In genomic region chr1:232904566-232904965, GRCh38 we compare ENCODE assay signal across 9 cellular contexts. TPM values are rescaled to one million over a fixed set of nuclear protein-coding genes. Genes with fewer than 3 reads are reported as not detected.
DNase-seq lines count a peak whose midpoint lies in the region; ATAC-seq and TF ChIP-seq lines count a peak whose summit lies in the region.
"Had no signal": no experiment of that assay in that cellular context is flagged by ENCODE, and none has a peak within 500 bp of the region (broad histone marks: within the 10 kb centered on the region; RNA-seq: fewer than 3 reads in every experiment).

No MANE protein-coding gene starts in this region.

- no peak for TF ChIP-seq CTCF in PC-3 (conservative IDR thresholded peaks at IDR 0.05; ENCODE audit: low read depth, low read length)

- in situ Hi-C loops in ACHN (cut with HindIII; ENCODE audit: low pct_ligation_motif_present, low pct_unique_long_range_greater_than_20kb, low sequenced_read_pairs), result no loop called here

- H3K36me3 ChIP-seq in PC-3 (ENCODE audit: low read depth, low read length), result no peaks in the 10 kb centered on the region

- H3K79me2 ChIP-seq in PC-3 (ENCODE audit: low read length), result no peaks in the 10 kb centered on the region

- no peak overlapping the region for H2AFZ ChIP-seq in PC-3 (ENCODE audit: low read length)

- no peak overlapping the region for H3K4me3 ChIP-seq in PC-3 (ENCODE audit: low read length)

- H3F3A ChIP-seq in PC-3 (ENCODE audit: low read length, unreplicated experiment), result no peaks in the 10 kb centered on the region

- BruUV-seq in PC-3 (replicated peaks; lab: Mats Ljungman, UMichigan), result no TSS peak

- CTCF ChIA-PET in PC-3 (lab: Charles Lee), result no interaction called here

- no peaks in the 10 kb centered on the region for H3K27me3 ChIP-seq in PC-3 (ENCODE audit: low read length)

- peaks cover 11% of the 10 kb centered on the region for H3K4me1 ChIP-seq in PC-3 (ENCODE audit: insufficient read depth, low read length)

- POLR2A ChIA-PET in PC-3 (lab: Charles Lee; ENCODE audit: unreplicated experiment), result interaction anchor here (0.6 kb wide), 1 partner anchor 503 kb away, joined by 4 read pairs; no protein-coding TSS in a partner anchor

- H3K27ac ChIP-seq in PC-3 (ENCODE audit: low read length), result no peak overlapping the region

- H3K4me2 ChIP-seq in PC-3 (ENCODE audit: low read length), result no peak overlapping the region

- no peak overlapping the region for H3K9ac ChIP-seq in PC-3 (ENCODE audit: low read length)

- H3K9me2 ChIP-seq in PC-3 (replicated peaks; ENCODE audit: low read length), result no peaks in the 10 kb centered on the region

- peak; percentile 87 for ATAC-seq in GM18868 (IDR thresholded peaks at IDR 0.05; ENCODE audit: unreplicated experiment)
- peak; percentile 100 for ATAC-seq in PC-3
- ATAC-seq in HG03439 (IDR thresholded peaks at IDR 0.05; ENCODE audit: unreplicated experiment), result no peak

- H3K9me3 ChIP-seq in PC-3 (ENCODE audit: low read length), result no peaks in the 10 kb centered on the region

- H4K20me1 ChIP-seq in PC-3 (ENCODE audit: low read length), result no peaks in the 10 kb centered on the region

- intact Hi-C loops in PC-3 (cut with micrococcal nuclease), result no loop called here

- DNase-seq in ACHN (peak; percentile 44), PC-3 (peak; percentile 85), fibroblast of gingiva (ENCODE audit: low read depth) (peak; percentile 27), 8988T (no peak), SW 1271 (lab: John Stamatoyannopoulos, UW) (no peak)
- DNase-seq in stimulated activated CD4-positive, alpha-beta T cell treated with anti-CD3 and anti-CD28 coated beads, Interleukin-4, amount 100 ng/mL, for 4 hours, result no peak
- DNase-seq: NCI-H345 had no signal

RNA-seq across cellular contexts. Expression of gene NTPCR, which starts 45.8 kb away (rescaled TPM):
- total RNA-seq in PC-3 (2014; rRNA removed), result 17.5 and 43.1 TPM in 2 replicates

Comparison
In these comparisons a context has a peak if more than half of its experiments do, and no peak if none do; other contexts are left out.
1. DNase-seq: peak in ACHN (single experiment), PC-3 (single experiment) and fibroblast of gingiva (single experiment); none in stimulated activated CD4-positive, alpha-beta T cell treated with anti-CD3 and anti-CD28 coated beads, Interleukin-4, amount 100 ng/mL, for 4 hours (0 of 2), 8988T (single experiment) and SW 1271 (0 of 2).